In genomic region chr3:186826978-186827857, GRCh38 we compare ENCODE assay signal across 8 cellular contexts. TPM values are rescaled to one million over a fixed set of nuclear protein-coding genes. Genes with fewer than 3 reads are reported as not detected.
DNase-seq lines count a peak whose midpoint lies in the region; TF ChIP-seq lines count a peak whose summit lies in the region.

No MANE protein-coding gene starts in this region.

- CTCF ChIA-PET in activated naive CD4-positive, alpha-beta T cell treated with anti-CD3 and anti-CD28 coated beads for 36 hours (lab: Charles Lee), result interaction anchor here (0.6 to 2.0 kb wide), 8 partner anchors 9 to 312 kb away, joined by 3 to 5 read pairs (median 4); partner anchors contain the start of gene RPL39L

- DNase-seq in GM03348 (ENCODE audit: low spot score), result peak; percentile 99
- no peak for DNase-seq in HFF-Myc (ENCODE audit: extremely low read depth, low read depth)
- peak; percentile 79 for DNase-seq in MV-4-11 (lab: John Stamatoyannopoulos, UW)
- peak; percentile 89 for DNase-seq in SK-N-DZ (ENCODE audit: low spot score)
- DNase-seq in activated naive CD4-positive, alpha-beta T cell treated with anti-CD3 and anti-CD28 coated beads for 36 hours, result peak; percentile 82
- DNase-seq in germinal center (ENCODE audit: low spot score), result peak; percentile 99
- peak; percentile 69 for DNase-seq in occipital lobe (lab: John Stamatoyannopoulos, UW)
- DNase-seq in superior temporal gyrus (ENCODE audit: extremely low spot score), result peak; percentile 87

- H3K9me3 Mint-ChIP-seq in activated naive CD4-positive, alpha-beta T cell treated with anti-CD3 and anti-CD28 coated beads for 36 hours, result no peaks in the 10 kb centered on the region

- H3K36me3 Mint-ChIP-seq in activated naive CD4-positive, alpha-beta T cell treated with anti-CD3 and anti-CD28 coated beads for 36 hours (ENCODE audit: low read depth), result peaks cover 7% of the 10 kb centered on the region

- no peak for TF ChIP-seq CTCF in HFF-Myc (IDR thresholded peaks at IDR 0.05; ENCODE audit: low read depth, low read length, missing control alignments)

- H3K27ac Mint-ChIP-seq in activated naive CD4-positive, alpha-beta T cell treated with anti-CD3 and anti-CD28 coated beads for 36 hours, result peak overlapping the region; percentile 69

- peaks cover 30% of the 10 kb centered on the region for H3K4me1 Mint-ChIP-seq in activated naive CD4-positive, alpha-beta T cell treated with anti-CD3 and anti-CD28 coated beads for 36 hours (ENCODE audit: low read depth)

- H3K4me3 Mint-ChIP-seq in activated naive CD4-positive, alpha-beta T cell treated with anti-CD3 and anti-CD28 coated beads for 36 hours, result peak overlapping the region; percentile 78

- H3K4me3 ChIP-seq in HFF-Myc (replicated peaks; ENCODE audit: low read depth, low read length), result peak overlapping the region; percentile 83

- peaks cover 39% of the 10 kb centered on the region for H3K27me3 Mint-ChIP-seq in activated naive CD4-positive, alpha-beta T cell treated with anti-CD3 and anti-CD28 coated beads for 36 hours (ENCODE audit: low read depth)

- intact Hi-C loops in activated naive CD4-positive, alpha-beta T cell treated with anti-CD3 and anti-CD28 coated beads for 36 hours (cut with micrococcal nuclease), result loop anchor here (1.0 to 10.0 kb wide), 7 partner anchors 44 to 1005 kb away; partner anchors contain the start of genes DNAJB11, EIF4A2 and ETV5

RNA-seq across cellular contexts. Expression of gene ADIPOQ, which starts 15.3 kb away (rescaled TPM):
- polyA plus RNA-seq in SK-N-DZ (2014; cell fraction: cytosol; rRNA removed), result 0.06 TPM in 1 of 2 replicates, not detected in the other
- polyA plus RNA-seq in SK-N-DZ (2014; cell fraction: nucleus; rRNA removed), result not detected in 2 replicates
- not detected for total RNA-seq in activated naive CD4-positive, alpha-beta T cell treated with anti-CD3 and anti-CD28 coated beads for 36 hours
- total RNA-seq in occipital lobe, result not detected

RNA-seq across cellular contexts. Expression of gene RFC4, which starts 20.9 kb away (rescaled TPM):
- 215 and 256 TPM in 2 replicates for polyA plus RNA-seq in SK-N-DZ (2014; cell fraction: cytosol; rRNA removed)
- 497 and 586 TPM in 2 replicates for polyA plus RNA-seq in SK-N-DZ (2014; cell fraction: nucleus; rRNA removed)
- 100 to 1,000 TPM; 135 to 136 TPM for total RNA-seq in activated naive CD4-positive, alpha-beta T cell treated with anti-CD3 and anti-CD28 coated beads for 36 hours
- 29.8 TPM for total RNA-seq in occipital lobe

RNA-seq across cellular contexts. Expression of gene EIF4A2, which starts 43.8 kb away (rescaled TPM):
- polyA plus RNA-seq in SK-N-DZ (2014; cell fraction: cytosol; rRNA removed), result 698 and 722 TPM in 2 replicates
- 1,380 and 1,503 TPM in 2 replicates for polyA plus RNA-seq in SK-N-DZ (2014; cell fraction: nucleus; rRNA removed)
- 100 to 1,000 TPM; 445 to 469 TPM for total RNA-seq in activated naive CD4-positive, alpha-beta T cell treated with anti-CD3 and anti-CD28 coated beads for 36 hours
- 1,423 TPM for total RNA-seq in occipital lobe
